Comparison of ENCODE assay signal across 16 cellular contexts in the genomic region with DNA sequence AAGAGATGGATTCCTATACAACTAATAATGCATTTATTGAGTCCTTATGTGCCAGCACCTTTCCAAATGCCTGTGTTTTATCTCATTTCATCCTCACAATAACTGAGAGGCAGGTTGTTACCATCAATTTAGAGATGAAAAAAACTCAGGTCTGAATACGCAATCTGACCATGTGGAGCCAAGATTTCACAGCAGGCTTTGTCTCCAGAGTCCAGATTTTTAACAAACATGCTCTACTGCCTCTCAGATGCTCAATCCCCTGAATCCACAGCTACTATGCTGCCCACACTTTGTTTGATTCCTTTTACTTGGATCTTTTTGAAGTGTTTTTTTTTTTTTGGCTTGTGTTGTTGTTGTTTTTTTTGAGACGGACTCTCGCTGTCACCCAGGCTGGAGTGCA. TPM values are rescaled to one million over a fixed set of nuclear protein-coding genes. Genes with fewer than 3 reads are reported as not detected.
A peak's percentile ranks its signal among the peaks of the same experiment; 100 is the strongest.
DNase-seq lines count a peak whose midpoint lies in the region; ATAC-seq and TF ChIP-seq lines count a peak whose summit lies in the region.
"Had no signal": no experiment of that assay in that cellular context is flagged by ENCODE, and none has a peak within 500 bp of the region (broad histone marks: within the 10 kb centered on the region; RNA-seq: fewer than 3 reads in every experiment).

No MANE protein-coding gene starts in this region.

- no peaks in the 10 kb centered on the region for H3K36me3 Mint-ChIP-seq in endodermal cell (ENCODE audit: low read depth)
- H3K36me3 Mint-ChIP-seq: CD4-positive, CD25-positive, alpha-beta regulatory T cell had no signal

- 64 to 100% methylated on average over 1 to 3 of the region's 3 CpGs for WGBS in endodermal cell (ENCODE audit: insufficient coverage in 1 of 2, insufficient read length in 1 of 2), 2 experiments

- peak overlapping the region; percentile 21 for H3K9ac ChIP-seq in NT2/D1 (ENCODE audit: insufficient read length, low read depth)
- no peak overlapping the region for H3K9ac ChIP-seq in endodermal cell (ENCODE audit: extremely low read depth, low read length, poor library complexity, severe bottlenecking)

- H3K9me3 Mint-ChIP-seq in endodermal cell, result no peaks in the 10 kb centered on the region
- H3K9me3 Mint-ChIP-seq: CD4-positive, CD25-positive, alpha-beta regulatory T cell had no signal

- H3K4me3 ChIP-seq in cardiac muscle cell (no peak overlapping the region), NT2/D1 (ENCODE audit: insufficient read length, low read depth) (no peak overlapping the region), endodermal cell (ENCODE audit: low read length) (no peak overlapping the region), breast epithelium (no peak overlapping the region)
- H3K4me3 ChIP-seq: SK-N-MC had no signal

- H3K4me1 Mint-ChIP-seq in endodermal cell, result peaks cover 36% of the 10 kb centered on the region

- intact Hi-C loops in cardiac septum (cut with DNase I), result no loop called here
- intact Hi-C loops in breast epithelium (cut with DNase I; ENCODE audit: low total_unique reads), result loop anchor here (10.0 kb wide), 1 partner anchor 1368 kb away; no protein-coding TSS in a partner anchor

- no peak for DNase-seq in cardiac muscle cell (ENCODE audit: low read depth in 1 of 2, low spot score in 1 of 2)
- DNase-seq in cardiac septum (ENCODE audit: low spot score), result no peak
- no peak for DNase-seq in NT2/D1 (ENCODE audit: low read depth, low spot score)
- no peak for DNase-seq in endodermal cell
- no peak for DNase-seq in NCI-H2107 treated with DMSO at 0.1 percent for 48 hours (lab: John Stamatoyannopoulos, UW; ENCODE audit: unreplicated experiment)
- DNase-seq in breast epithelium (ENCODE audit: low spot score in 2 of 2), result no peak
- DNase-seq: AML-193; CD4-positive, CD25-positive, alpha-beta regulatory T cell; DND-41; KBM-7; NCI-H146; NCI-H2107; NCI-H524 treated with DMSO at 0.1 percent for 48 hours; NK-92 treated with Interleukin-12 subunit alpha and Interleukin-12 subunit beta, amount 100 ng/mL, for 24 hours had no signal

- H3K4me3 Mint-ChIP-seq in endodermal cell, result no peak overlapping the region
- H3K4me3 Mint-ChIP-seq: CD4-positive, CD25-positive, alpha-beta regulatory T cell had no signal

- ATAC-seq in GM19467 (IDR thresholded peaks at IDR 0.05; ENCODE audit: unreplicated experiment), result no peak

- H3K4me1 ChIP-seq in cardiac muscle cell (ENCODE audit: low read depth), result peaks cover 9% of the 10 kb centered on the region
- H3K4me1 ChIP-seq in NT2/D1 (ENCODE audit: insufficient read depth, insufficient read length), result peaks cover 3% of the 10 kb centered on the region
- H3K4me1 ChIP-seq in endodermal cell (ENCODE audit: control insufficient read depth, insufficient read depth, low read length), result peaks cover 4% of the 10 kb centered on the region
- peaks cover 0 to 7% of the 10 kb centered on the region in 2 donors for H3K4me1 ChIP-seq in breast epithelium

- H3K27me3 Mint-ChIP-seq in endodermal cell (ENCODE audit: insufficient read depth), result no peaks in the 10 kb centered on the region
- H3K27me3 Mint-ChIP-seq: CD4-positive, CD25-positive, alpha-beta regulatory T cell had no signal

- H3K27ac ChIP-seq in cardiac muscle cell (peak overlapping the region; percentile 48), endodermal cell (ENCODE audit: low read depth, low read length) (no peak overlapping the region), breast epithelium (no peak overlapping the region)
- H3K27ac ChIP-seq: SK-N-MC had no signal

- no peaks in the 10 kb centered on the region for H3K36me3 ChIP-seq in cardiac muscle cell
- H3K36me3 ChIP-seq in NT2/D1 (ENCODE audit: insufficient read depth, insufficient read length, low read length), result no peaks in the 10 kb centered on the region
- H3K36me3 ChIP-seq in endodermal cell (ENCODE audit: control insufficient read depth, insufficient read depth, low read length), result no peaks in the 10 kb centered on the region
- H3K36me3 ChIP-seq in breast epithelium, result no peaks in the 10 kb centered on the region

- H3K9me3 ChIP-seq in cardiac muscle cell (ENCODE audit: low read depth) (no peaks in the 10 kb centered on the region), NT2/D1 (ENCODE audit: insufficient read depth, low read length) (no peaks in the 10 kb centered on the region), endodermal cell (ENCODE audit: control insufficient read depth, low read length) (no peaks in the 10 kb centered on the region), breast epithelium (no peaks in the 10 kb centered on the region)

- peak overlapping the region; percentile 23 for H3K27ac Mint-ChIP-seq in endodermal cell
- H3K27ac Mint-ChIP-seq: CD4-positive, CD25-positive, alpha-beta regulatory T cell had no signal

- TF ChIP-seq CTCF in cardiac muscle cell (IDR thresholded peaks at IDR 0.05; ENCODE audit: low read depth, low read length) (no peak), endodermal cell (conservative IDR thresholded peaks at IDR 0.05) (no peak), breast epithelium (IDR thresholded peaks at IDR 0.05) (no peak)

- H3K27me3 ChIP-seq in cardiac muscle cell (no peaks in the 10 kb centered on the region), NT2/D1 (ENCODE audit: insufficient read depth, insufficient read length) (no peaks in the 10 kb centered on the region), endodermal cell (ENCODE audit: control insufficient read depth, insufficient read depth, low read length, poor library complexity, severe bottlenecking) (no peaks in the 10 kb centered on the region), breast epithelium (no peaks in the 10 kb centered on the region)

- TF ChIP-seq POLR2A in breast epithelium (IDR thresholded peaks at IDR 0.05), result no peak

RNA-seq across cellular contexts. Expression of gene B4GALT5, which starts 46.8 kb away (rescaled TPM):
- total RNA-seq in cardiac muscle cell (26.5 and 27.4 TPM in 2 replicates), cardiac septum (28.0 TPM), endodermal cell (10 to 100 TPM; 57.0 to 58.8 TPM), breast epithelium (10 to 100 TPM; 16.8 to 33.8 (median 22.1) TPM)
- 11.5 and 18.0 TPM in 2 replicates for polyA plus RNA-seq in cardiac muscle cell
- 41.0 TPM for polyA plus RNA-seq in endodermal cell (2013, experiment 1 of 2)
- 35.9 TPM for polyA plus RNA-seq in endodermal cell (2013, experiment 2 of 2)
